35 cellular contexts compared by ENCODE assay signal in the genomic region with DNA sequence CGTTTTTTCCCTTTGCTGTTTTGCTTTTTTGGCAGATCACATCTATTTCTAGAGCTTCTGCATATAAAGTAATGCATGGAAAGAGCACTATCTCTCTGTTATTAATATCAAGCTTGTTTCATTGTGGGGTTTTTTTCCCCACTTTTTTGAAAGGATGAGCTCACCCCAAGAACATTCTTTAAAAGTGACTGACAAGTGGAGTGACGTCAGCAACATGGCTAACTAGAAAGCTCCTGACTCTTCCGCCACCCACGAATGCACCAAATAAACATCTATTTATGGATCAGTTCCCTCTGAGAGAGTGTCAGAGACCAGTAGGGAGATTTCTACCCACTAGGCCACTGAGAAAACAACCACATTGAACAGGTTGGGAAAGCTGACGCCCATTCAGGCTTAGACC.
"Had no signal": no experiment of that assay in that cellular context is flagged by ENCODE, and none has a peak within 500 bp of the region (broad histone marks: within the 10 kb centered on the region; RNA-seq: fewer than 3 reads in every experiment).

No MANE protein-coding gene starts in this region.

- H3K36me3 Mint-ChIP-seq: activated CD4-positive, alpha-beta memory T cell treated with anti-CD3 and anti-CD28 coated beads for 36 hours; activated naive CD4-positive, alpha-beta T cell treated with anti-CD3 and anti-CD28 coated beads, Interleukin-2, amount 50 U/mL, for 72 hours; activated naive CD8-positive, alpha-beta T cell treated with anti-CD3 and anti-CD28 coated beads for 36 hours had no signal

- DNase-seq: activated B cell treated with CpG ODN at 0.5 μM for 24 hours; activated CD4-positive, alpha-beta memory T cell treated with anti-CD3 and anti-CD28 coated beads for 36 hours; activated CD4-positive, alpha-beta T cell treated with anti-CD3 and anti-CD28 coated beads for 4 hours; activated CD4-positive, alpha-beta T cell treated with anti-CD3 and anti-CD28 coated beads, Interleukin-2, amount 10 ng/mL, durations not matched to agents 24 days and 14 days; activated CD4-positive, alpha-beta T cell treated with anti-CD3 and anti-CD28 coated beads, Interleukin-2, amount 50 U/mL, for 1 hour; activated CD4-positive, alpha-beta T cell treated with anti-CD3 and anti-CD28 coated beads, Interleukin-2, amount 50 U/mL, for 4 hours; activated CD4-positive, CD25-positive, alpha-beta regulatory T cell treated with anti-CD3 and anti-CD28 coated beads, Interleukin-2, amount 50 U/mL, for 72 hours; activated CD8-positive, alpha-beta memory T cell treated with anti-CD3 and anti-CD28 coated beads, Interleukin-2, amount 50 U/mL, for 4 hours; activated CD8-positive, alpha-beta T cell treated with anti-CD3 and anti-CD28 coated beads for 36 hours; activated effector memory CD4-positive, alpha-beta T cell treated with anti-CD3 and anti-CD28 coated beads, Interleukin-2, amount 50 U/mL, for 16 hours; activated gamma-delta T cell treated with Interleukin-2 at 50 U/mL for 16 hours; activated naive CD4-positive, alpha-beta T cell; activated naive CD4-positive, alpha-beta T cell treated with anti-CD3 and anti-CD28 coated beads for 36 hours; activated naive CD4-positive, alpha-beta T cell treated with anti-CD3 and anti-CD28 coated beads, Interleukin-2, amount 50 U/mL, for 16 hours; activated naive CD8-positive, alpha-beta T cell treated with anti-CD3 and anti-CD28 coated beads for 36 hours; activated T-cell treated with anti-CD3 and anti-CD28 coated beads for 4 hours; activated T-cell treated with anti-CD3 and anti-CD28 coated beads, Interleukin-2, amount 50 U/mL, for 1 hour; activated T-cell treated with anti-CD3 and anti-CD28 coated beads, Interleukin-2, amount 50 U/mL, for 4 hours; activated T-cell treated with anti-CD3 and anti-CD28 coated beads, Interleukin-2, amount 50 U/mL, for 72 hours; adrenal gland; amniotic stem cell; aorta; body of pancreas; brain microvascular endothelial cell; central memory CD4-positive, alpha-beta T cell; T-helper 1 cell; T-helper 2 cell; T-helper 9 cell had no signal

- ATAC-seq: activated CD8-positive, alpha-beta T cell treated with anti-CD3 and anti-CD28 coated beads for 36 hours; activated naive CD4-positive, alpha-beta T cell treated with anti-CD3 and anti-CD28 coated beads, Interleukin-2, amount 50 U/mL, for 72 hours; activated T-cell treated with anti-CD3 and anti-CD28 coated beads, Interleukin-2, amount 50 U/mL, for 4 hours; activated T-cell treated with anti-CD3 and anti-CD28 coated beads, Interleukin-2, amount 50 U/mL, for 72 hours; activated T-helper 17 cell treated with anti-CD3 and anti-CD28 coated beads, Interleukin-2, amount 50 U/mL, for 72 hours; body of pancreas had no signal

- H3K27ac ChIP-seq: adrenal gland, body of pancreas, brain microvascular endothelial cell, breast epithelium, VCaP had no signal

- H3K36me3 ChIP-seq: adrenal gland, brain microvascular endothelial cell, breast epithelium had no signal

- H3K27me3 ChIP-seq: adrenal gland, body of pancreas, brain microvascular endothelial cell, breast epithelium had no signal

- H3K9me3 ChIP-seq: body of pancreas had no signal

- H3K4me3 Mint-ChIP-seq: activated B cell treated with CpG ODN at 0.5 μM for 24 hours; activated CD4-positive, alpha-beta memory T cell treated with anti-CD3 and anti-CD28 coated beads for 36 hours; activated CD4-positive, alpha-beta T cell treated with anti-CD3 and anti-CD28 coated beads, Interleukin-2, amount 10 ng/mL, durations not matched to agents 24 days and 14 days; activated CD8-positive, alpha-beta T cell treated with anti-CD3 and anti-CD28 coated beads for 36 hours; activated naive CD4-positive, alpha-beta T cell treated with anti-CD3 and anti-CD28 coated beads for 36 hours; activated naive CD8-positive, alpha-beta T cell treated with anti-CD3 and anti-CD28 coated beads for 36 hours; activated T-cell treated with anti-CD3 and anti-CD28 coated beads, Interleukin-2, amount 50 U/mL, for 4 hours; activated T-cell treated with anti-CD3 and anti-CD28 coated beads, Interleukin-2, amount 50 U/mL, for 72 hours; activated T-helper 1 cell treated with anti-CD3 and anti-CD28 coated beads, Interleukin-12 subunit alpha, Interleukin-12 subunit beta, Interleukin-2, Interleukin-4 antibody, amounts not matched to agents 30 ng/mL and 10 ng/mL and 1 ng/mL, durations not matched to agents 14 hours and 24 hours and 36 hours; activated T-helper 17 cell treated with anti-CD3 and anti-CD28 coated beads, Interleukin-2, amount 50 U/mL, for 72 hours; T-helper 1 cell treated with Interleukin-12 subunit alpha and Interleukin-12 subunit beta and Interleukin-4 antibody, amounts not matched to agents 30 μg/mL and 1 μg/mL, for 36 hours; T-helper 2 cell treated with Interferon-gamma antibody and Interleukin-4, amounts not matched to agents 5 μg/mL and 100 μg/mL, for 36 hours had no signal

- H3K4me3 ChIP-seq: adrenal gland, body of pancreas, breast epithelium had no signal

- H3K27me3 Mint-ChIP-seq: activated B cell treated with CpG ODN at 0.5 μM for 24 hours; activated CD4-positive, alpha-beta memory T cell treated with anti-CD3 and anti-CD28 coated beads for 36 hours; activated CD4-positive, alpha-beta T cell treated with anti-CD3 and anti-CD28 coated beads, Interleukin-2, amount 10 ng/mL, durations not matched to agents 24 days and 14 days; activated CD8-positive, alpha-beta T cell treated with anti-CD3 and anti-CD28 coated beads for 36 hours; activated naive CD8-positive, alpha-beta T cell treated with anti-CD3 and anti-CD28 coated beads for 36 hours; activated T-helper 17 cell treated with anti-CD3 and anti-CD28 coated beads, Interleukin-2, amount 50 U/mL, for 72 hours had no signal

- H3K4me1 ChIP-seq: adrenal gland, body of pancreas, breast epithelium had no signal

- H3K4me1 Mint-ChIP-seq: activated B cell treated with CpG ODN at 0.5 μM for 24 hours; activated CD4-positive, alpha-beta T cell treated with anti-CD3 and anti-CD28 coated beads, Interleukin-2, amount 10 ng/mL, durations not matched to agents 24 days and 14 days; activated naive CD8-positive, alpha-beta T cell treated with anti-CD3 and anti-CD28 coated beads for 36 hours; activated T-helper 17 cell treated with anti-CD3 and anti-CD28 coated beads, Interleukin-2, amount 50 U/mL, for 72 hours had no signal

- H3K27ac Mint-ChIP-seq: activated B cell treated with CpG ODN at 0.5 μM for 24 hours; activated CD4-positive, alpha-beta memory T cell treated with anti-CD3 and anti-CD28 coated beads for 36 hours; activated CD4-positive, alpha-beta T cell treated with anti-CD3 and anti-CD28 coated beads, Interleukin-2, amount 10 ng/mL, durations not matched to agents 24 days and 14 days; activated CD8-positive, alpha-beta T cell treated with anti-CD3 and anti-CD28 coated beads for 36 hours; activated naive CD4-positive, alpha-beta T cell treated with anti-CD3 and anti-CD28 coated beads for 36 hours; activated naive CD4-positive, alpha-beta T cell treated with anti-CD3 and anti-CD28 coated beads, Interleukin-2, amount 50 U/mL, for 72 hours; activated naive CD8-positive, alpha-beta T cell treated with anti-CD3 and anti-CD28 coated beads for 36 hours; activated T-cell treated with anti-CD3 and anti-CD28 coated beads, Interleukin-2, amount 50 U/mL, for 72 hours; activated T-helper 1 cell treated with anti-CD3 and anti-CD28 coated beads, Interleukin-12 subunit alpha, Interleukin-12 subunit beta, Interleukin-2, Interleukin-4 antibody, amounts not matched to agents 30 ng/mL and 10 ng/mL and 1 ng/mL, durations not matched to agents 14 hours and 24 hours and 36 hours; activated T-helper 17 cell treated with anti-CD3 and anti-CD28 coated beads, Interleukin-2, amount 50 U/mL, for 72 hours; T-helper 1 cell treated with Interleukin-12 subunit alpha and Interleukin-12 subunit beta and Interleukin-4 antibody, amounts not matched to agents 30 μg/mL and 1 μg/mL, for 36 hours; T-helper 2 cell treated with Interferon-gamma antibody and Interleukin-4, amounts not matched to agents 5 μg/mL and 100 μg/mL, for 36 hours had no signal
